1 cellular context compared by ENCODE assay signal in genomic region chr12:121089031-121089812, GRCh38.
TF ChIP-seq lines count a peak whose summit lies in the region.

No MANE protein-coding gene starts in this region.

TF ChIP-seq in K562, 482 proteins besides CTCF, POLR2A, EP300 and RAD21 (continued from another document):
- TF ChIP-seq ZBTB12 (CRISPR knock-in tag; IDR thresholded peaks at IDR 0.05): no peak
- TF ChIP-seq CEBPB (tag; IDR thresholded peaks at IDR 0.05): no peak
- TF ChIP-seq CREM (IDR thresholded peaks at IDR 0.05; ENCODE audit: low read depth): 0 out of 2 replicates have a peak, but pooled peaks have one; percentile 7
- TF ChIP-seq MGA (IDR thresholded peaks at IDR 0.05): peak; percentile 83
- no peak for TF ChIP-seq NFIC (IDR thresholded peaks at IDR 0.05)
- TF ChIP-seq HMBOX1 (IDR thresholded peaks at IDR 0.05): no peak
- 0 out of 2 replicates have a peak, but pooled peaks have one; percentile 17 for TF ChIP-seq SOX6 (IDR thresholded peaks at IDR 0.05)
- TF ChIP-seq GATAD2A (IDR thresholded peaks at IDR 0.05): no peak
- no peak for TF ChIP-seq ZBTB1 (CRISPR knock-in tag; IDR thresholded peaks at IDR 0.05; ENCODE audit: borderline replicate concordance, low read depth)
- peak; percentile 63; the same call in 1 of the 2 replicates for TF ChIP-seq GABPB1 (CRISPR knock-in tag; IDR thresholded peaks at IDR 0.05)
- no peak for TF ChIP-seq RFX7 (CRISPR knock-in tag; IDR thresholded peaks at IDR 0.05)
- TF ChIP-seq ZNF274 (IDR thresholded peaks at IDR 0.05; ENCODE audit: borderline replicate concordance, low read depth, low read length): no peak
- peak; percentile 34 for TF ChIP-seq CTCFL (IDR thresholded peaks at IDR 0.05; ENCODE audit: borderline replicate concordance, insufficient read depth, low read depth, low read length, poor library complexity, severe bottlenecking)
TF ChIP-seq in K562: peak in this region for 18.
